Comparison of ENCODE assay signal across 15 cellular contexts in the genomic region with DNA sequence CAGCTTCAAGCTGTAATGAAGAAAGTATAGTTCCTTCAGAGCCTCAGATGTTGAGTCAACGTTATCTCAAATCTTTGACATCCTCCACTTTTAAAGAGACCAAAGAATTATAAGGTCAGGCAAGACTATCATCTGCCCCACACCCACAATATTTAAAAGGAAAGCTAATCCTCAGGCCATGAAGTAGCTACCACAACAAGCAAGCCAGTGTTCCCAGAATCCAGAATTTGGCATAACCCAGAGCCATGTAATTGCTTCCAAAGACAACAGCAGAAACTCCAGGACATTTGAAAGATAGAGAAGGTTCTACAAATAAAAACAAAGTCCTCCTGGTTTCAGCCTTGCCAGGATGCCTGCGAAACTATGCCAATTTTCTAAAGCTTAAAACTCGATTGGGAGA. TPM values are rescaled to one million over a fixed set of nuclear protein-coding genes. Genes with fewer than 3 reads are reported as not detected.
DNase-seq lines count a peak whose midpoint lies in the region; ATAC-seq and TF ChIP-seq lines count a peak whose summit lies in the region.
"Had no signal": no experiment of that assay in that cellular context is flagged by ENCODE, and none has a peak within 500 bp of the region (broad histone marks: within the 10 kb centered on the region; RNA-seq: fewer than 3 reads in every experiment).

No MANE protein-coding gene starts in this region.

- peaks cover 3% of the 10 kb centered on the region for H3K36me3 Mint-ChIP-seq in CD4-positive, CD25-positive, alpha-beta regulatory T cell
- H3K36me3 Mint-ChIP-seq: CD8-positive, alpha-beta T cell had no signal

- H3K9me3 Mint-ChIP-seq in CD4-positive, CD25-positive, alpha-beta regulatory T cell = no peaks in the 10 kb centered on the region
- H3K9me3 Mint-ChIP-seq: CD8-positive, alpha-beta T cell had no signal

- peak overlapping the region; percentile 7 to 29 (median 26) for H3K27ac Mint-ChIP-seq in CD4-positive, CD25-positive, alpha-beta regulatory T cell

- H3K27ac ChIP-seq in CD4-positive, CD25-positive, alpha-beta regulatory T cell (ENCODE audit: insufficient read depth, low read length, poor library complexity, severe bottlenecking) = peak overlapping the region; percentile 17
- H3K27ac ChIP-seq in heart left ventricle (peak overlapping the region in 7 of 12 donors; percentile 11 to 89 (median 32)), neutrophil (peak overlapping the region; percentile 92)
- H3K27ac ChIP-seq: GM23248, SK-N-MC had no signal

- peak overlapping the region in 3 of 4 donors; percentile 29 to 69 (median 61) for H3K4me3 Mint-ChIP-seq in CD4-positive, CD25-positive, alpha-beta regulatory T cell
- H3K4me3 Mint-ChIP-seq: CD8-positive, alpha-beta T cell had no signal

- H3K36me3 ChIP-seq in CD4-positive, CD25-positive, alpha-beta regulatory T cell (ENCODE audit: control insufficient read depth, insufficient read depth, low read length) = no peaks in the 10 kb centered on the region
- no peaks in the 10 kb centered on the region for H3K36me3 ChIP-seq in heart left ventricle
- no peaks in the 10 kb centered on the region for H3K36me3 ChIP-seq in neutrophil

- 67 to 73% (median 70%) methylated on average over 3 of the region's 3 CpGs for WGBS in heart left ventricle, 4 donors

- no peaks in the 10 kb centered on the region for H3K9me3 ChIP-seq in CD4-positive, CD25-positive, alpha-beta regulatory T cell (ENCODE audit: control insufficient read depth in 2 of 2, low read length in 2 of 2)
- no peaks in the 10 kb centered on the region for H3K9me3 ChIP-seq in heart left ventricle
- H3K9me3 ChIP-seq in neutrophil = no peaks in the 10 kb centered on the region

- H3K27me3 ChIP-seq in CD4-positive, CD25-positive, alpha-beta regulatory T cell (ENCODE audit: control insufficient read depth, insufficient read depth, low read length) = no peaks in the 10 kb centered on the region
- H3K27me3 ChIP-seq in heart left ventricle = no peaks in the 10 kb centered on the region
- H3K27me3 ChIP-seq in neutrophil = no peaks in the 10 kb centered on the region

- ATAC-seq in CD4-positive, CD25-positive, alpha-beta regulatory T cell (ENCODE audit: low read depth in 2 of 2) = peak in 1 of 2 donors; percentile 19
- ATAC-seq in heart left ventricle (peak in 3 of 4 donors; percentile 52 to 67 (median 59)), HG02981 (IDR thresholded peaks at IDR 0.05; ENCODE audit: unreplicated experiment) (no peak), HG02763 (IDR thresholded peaks at IDR 0.05; ENCODE audit: unreplicated experiment) (no peak)
- ATAC-seq: CD8-positive, alpha-beta T cell; HCT116; K562 had no signal

- intact Hi-C loops in heart left ventricle (cut with DNase I) = no loop called here

- H3K4me1 ChIP-seq in CD4-positive, CD25-positive, alpha-beta regulatory T cell (ENCODE audit: control insufficient read depth, insufficient read depth, low read length, poor library complexity, severe bottlenecking) = peaks cover 34% of the 10 kb centered on the region
- H3K4me1 ChIP-seq in heart left ventricle (peaks cover 0 to 87% (median 12%) of the 10 kb centered on the region in 12 donors), neutrophil (ENCODE audit: control insufficient read depth in 1 of 2, insufficient read depth in 1 of 2, low read depth in 1 of 2, low read length in 1 of 2) (peaks cover 85 to 91% of the 10 kb centered on the region in 2 experiments)

- no peak for TF ChIP-seq CTCF in NB4 (IDR thresholded peaks at IDR 0.05; ENCODE audit: low read depth, low read length)
- TF ChIP-seq CTCF in heart left ventricle (IDR thresholded peaks at IDR 0.05) = no peak
- no peak for TF ChIP-seq CTCF in neutrophil (IDR thresholded peaks at IDR 0.05)
- TF ChIP-seq CTCF in GM10266 (IDR thresholded peaks at IDR 0.05; ENCODE audit: control insufficient read depth, insufficient read depth, low read depth, missing control alignments) = no peak

- no peaks in the 10 kb centered on the region for H3K27me3 Mint-ChIP-seq in CD4-positive, CD25-positive, alpha-beta regulatory T cell

- peaks cover 32 to 84% (median 69%) of the 10 kb centered on the region in 4 donors for H3K4me1 Mint-ChIP-seq in CD4-positive, CD25-positive, alpha-beta regulatory T cell

- H3K4me3 ChIP-seq in CD4-positive, CD25-positive, alpha-beta regulatory T cell (ENCODE audit: low read depth, low read length) = peak overlapping the region; percentile 4
- H3K4me3 ChIP-seq in NB4 (ENCODE audit: low read depth, low read length) = no peak overlapping the region
- H3K4me3 ChIP-seq in heart left ventricle = no peak overlapping the region
- H3K4me3 ChIP-seq in neutrophil (ENCODE audit: low read depth in 1 of 2, low read length in 1 of 2) = peak overlapping the region; percentile 48 to 53
- H3K4me3 ChIP-seq: GM23248, K562, SK-N-MC had no signal

- DNase-seq in CD4-positive, CD25-positive, alpha-beta regulatory T cell = no peak
- peak; percentile 32 for DNase-seq in NB4 (ENCODE audit: low read depth)
- DNase-seq in heart left ventricle = no peak
- no peak for DNase-seq in GM10266 (ENCODE audit: extremely low spot score)
- DNase-seq: CD8-positive, alpha-beta T cell; GM23248; NCI-H1417; NCI-H2029 treated with DMSO at 0.1 percent for 48 hours; NCI-H526 had no signal

- TF ChIP-seq POLR2A in NB4 (IDR thresholded peaks at IDR 0.05; ENCODE audit: extremely low read depth, insufficient read length) (no peak), heart left ventricle (IDR thresholded peaks at IDR 0.05) (no peak)

RNA-seq across cellular contexts. Expression of a gene that starts 24.8 kb away (rescaled TPM):
- 21.5 TPM for total RNA-seq in CD4-positive, CD25-positive, alpha-beta regulatory T cell
- polyA plus RNA-seq in CD4-positive, CD25-positive, alpha-beta regulatory T cell = 10 to 100 TPM in 2 of 4 donors, 1 to 10 TPM in 2; 6.2 to 13.7 (median 9.6) TPM
- total RNA-seq in heart left ventricle = 1 to 10 TPM; 1.1 to 8.3 (median 2.1) TPM
- under 1 TPM; 0.57 to 0.94 TPM for polyA plus RNA-seq in heart left ventricle
- total RNA-seq: K562 had no signal
- polyA plus RNA-seq: K562 had no signal

Comparison
In these comparisons a context has a peak if more than half of its experiments do, and no peak if none do; other contexts are left out.
1. ATAC-seq: peak in heart left ventricle (3 of 4); none in HG02981 (single experiment) and HG02763 (single experiment).
2. H3K27ac ChIP-seq: peak in every context shown above with its lines; median percentile 92 in neutrophil; 32 in heart left ventricle; 17 in CD4-positive, CD25-positive, alpha-beta regulatory T cell.
3. H3K4me3 ChIP-seq: peak in CD4-positive, CD25-positive, alpha-beta regulatory T cell (single experiment) and neutrophil (2 of 2); none in NB4 (single experiment) and heart left ventricle (0 of 12).